Comparison of ENCODE assay signal across 13 cellular contexts in genomic region chr17:4942760-4943508, GRCh38. TPM values are rescaled to one million over a fixed set of nuclear protein-coding genes. Genes with fewer than 3 reads are reported as not detected.
DNase-seq lines count a peak whose midpoint lies in the region; ATAC-seq and TF ChIP-seq lines count a peak whose summit lies in the region.
"Had no signal": no experiment of that assay in that cellular context is flagged by ENCODE, and none has a peak within 500 bp of the region (broad histone marks: within the 10 kb centered on the region; RNA-seq: fewer than 3 reads in every experiment).

No MANE protein-coding gene starts in this region.

- in situ Hi-C loops in brain microvascular endothelial cell (cut with HindIII; ENCODE audit: low pct_ligation_motif_present, low sequenced_read_pairs) = no loop called here

- H3K4me3 ChIP-seq in CD4-positive, CD25-positive, alpha-beta regulatory T cell (ENCODE audit: low read depth, low read length) = peak overlapping the region; percentile 96
- no peak overlapping the region for H3K4me3 ChIP-seq in HL-60 (replicated peaks; ENCODE audit: insufficient read depth, low read length)
- H3K4me3 ChIP-seq in brain microvascular endothelial cell (ENCODE audit: low read depth, low read length) = no peak overlapping the region
- peak overlapping the region; percentile 99 for H3K4me3 ChIP-seq in neutrophil (ENCODE audit: low read depth in 1 of 2, low read length in 1 of 2)

- H3K36me3 ChIP-seq in CD4-positive, CD25-positive, alpha-beta regulatory T cell (ENCODE audit: control insufficient read depth, insufficient read depth, low read length) = peaks cover 40% of the 10 kb centered on the region
- H3K36me3 ChIP-seq in brain microvascular endothelial cell (replicated peaks) (peaks cover 59% of the 10 kb centered on the region), neutrophil (peaks cover 46% of the 10 kb centered on the region)

- H3K4me1 Mint-ChIP-seq in CD4-positive, CD25-positive, alpha-beta regulatory T cell = peaks cover 0 to 81% (median 57%) of the 10 kb centered on the region in 4 donors

- peaks cover 85% of the 10 kb centered on the region for H3K4me1 ChIP-seq in CD4-positive, CD25-positive, alpha-beta regulatory T cell (ENCODE audit: control insufficient read depth, insufficient read depth, low read length, poor library complexity, severe bottlenecking)
- H3K4me1 ChIP-seq in neutrophil (ENCODE audit: control insufficient read depth in 1 of 2, insufficient read depth in 1 of 2, low read depth in 1 of 2, low read length in 1 of 2) = peaks cover 82 to 93% of the 10 kb centered on the region in 2 experiments

- peaks cover 0 to 3% (median 0%) of the 10 kb centered on the region in 7 donors for H3K9me3 Mint-ChIP-seq in CD4-positive, CD25-positive, alpha-beta regulatory T cell

- no peak for TF ChIP-seq CTCF in HL-60 (IDR thresholded peaks at IDR 0.05; ENCODE audit: insufficient read depth, low read length)
- no peak for TF ChIP-seq CTCF in brain microvascular endothelial cell (IDR thresholded peaks at IDR 0.05; ENCODE audit: low read depth, low read length, missing control alignments)
- TF ChIP-seq CTCF in neutrophil (IDR thresholded peaks at IDR 0.05) = no peak

- H3K27ac Mint-ChIP-seq in CD4-positive, CD25-positive, alpha-beta regulatory T cell = peak overlapping the region; percentile 67 to 97 (median 90)

- intact Hi-C loops in head of caudate nucleus (cut with DNase I) = no loop called here

- H3K9me3 ChIP-seq in CD4-positive, CD25-positive, alpha-beta regulatory T cell (ENCODE audit: control insufficient read depth in 2 of 2, low read length in 2 of 2) = no peaks in the 10 kb centered on the region
- H3K9me3 ChIP-seq in neutrophil = no peaks in the 10 kb centered on the region

- H3K27ac ChIP-seq in CD4-positive, CD25-positive, alpha-beta regulatory T cell (ENCODE audit: insufficient read depth, low read length, poor library complexity, severe bottlenecking) = peak overlapping the region; percentile 97
- peak overlapping the region; percentile 98 for H3K27ac ChIP-seq in HL-60 (replicated peaks)
- H3K27ac ChIP-seq in brain microvascular endothelial cell = peak overlapping the region; percentile 87
- H3K27ac ChIP-seq in neutrophil = peak overlapping the region; percentile 96

- DNase-seq in CD4-positive, CD25-positive, alpha-beta regulatory T cell = no peak
- DNase-seq in HL-60 (ENCODE audit: low read depth in 1 of 2, low spot score in 1 of 2) (no peak), brain microvascular endothelial cell (no peak), superior temporal gyrus (ENCODE audit: extremely low spot score) (no peak), cortex of kidney (lab: John Stamatoyannopoulos, UW) (no peak), NCI-H446 (lab: John Stamatoyannopoulos, UW) (no peak), head of caudate nucleus (no peak)
- DNase-seq: activated effector memory CD4-positive, alpha-beta T cell treated with Interleukin-2 at 50 U/mL for 16 hours; DMS 273 treated with DMSO at 0.1 percent for 48 hours; stimulated activated CD4-positive, alpha-beta T cell treated with anti-CD3 and anti-CD28 coated beads, Interleukin-1b, Interleukin-23, amount 100 ng/mL, for 48 hours had no signal

- H3K36me3 Mint-ChIP-seq in CD4-positive, CD25-positive, alpha-beta regulatory T cell = peaks cover 39% of the 10 kb centered on the region

- ATAC-seq in CD4-positive, CD25-positive, alpha-beta regulatory T cell (ENCODE audit: low read depth in 2 of 2) = no peak

- no peaks in the 10 kb centered on the region for H3K27me3 Mint-ChIP-seq in CD4-positive, CD25-positive, alpha-beta regulatory T cell

- peak overlapping the region; percentile 95 to 99 (median 98) for H3K4me3 Mint-ChIP-seq in CD4-positive, CD25-positive, alpha-beta regulatory T cell

- no peaks in the 10 kb centered on the region for H3K27me3 ChIP-seq in CD4-positive, CD25-positive, alpha-beta regulatory T cell (ENCODE audit: control insufficient read depth, insufficient read depth, low read length)
- H3K27me3 ChIP-seq in HL-60 (ENCODE audit: insufficient read depth, poor library complexity, severe bottlenecking) = no peaks in the 10 kb centered on the region
- no peaks in the 10 kb centered on the region for H3K27me3 ChIP-seq in brain microvascular endothelial cell (replicated peaks)
- H3K27me3 ChIP-seq in neutrophil = no peaks in the 10 kb centered on the region

RNA-seq across cellular contexts. Expression of gene RNF167, which starts 2.9 kb away (rescaled TPM):
- 105 TPM for total RNA-seq in CD4-positive, CD25-positive, alpha-beta regulatory T cell
- polyA plus RNA-seq in CD4-positive, CD25-positive, alpha-beta regulatory T cell = 10 to 100 TPM; 31.5 to 58.2 (median 45.9) TPM

RNA-seq across cellular contexts. Expression of gene SLC25A11, which starts 3.1 kb away (rescaled TPM):
- 22.6 TPM for total RNA-seq in CD4-positive, CD25-positive, alpha-beta regulatory T cell
- polyA plus RNA-seq in CD4-positive, CD25-positive, alpha-beta regulatory T cell = 10 to 100 TPM; 69.3 to 78.4 (median 74.4) TPM

RNA-seq across cellular contexts. Expression of gene PFN1, which starts 5.4 kb away (rescaled TPM):
- total RNA-seq in CD4-positive, CD25-positive, alpha-beta regulatory T cell = 865 TPM
- polyA plus RNA-seq in CD4-positive, CD25-positive, alpha-beta regulatory T cell = 1,000 to 10,000 TPM; 2,018 to 2,804 (median 2,386) TPM

RNA-seq across cellular contexts. Expression of gene ENO3, which starts 8.0 kb away (rescaled TPM):
- total RNA-seq in CD4-positive, CD25-positive, alpha-beta regulatory T cell = 11.7 TPM
- polyA plus RNA-seq in CD4-positive, CD25-positive, alpha-beta regulatory T cell = 1 to 10 TPM in 1 of 4 donors, under 1 TPM in 3; 0.29 to 1.6 (median 0.41) TPM

RNA-seq across cellular contexts. Expression of gene GP1BA, which starts 10.9 kb away (rescaled TPM):
- total RNA-seq in CD4-positive, CD25-positive, alpha-beta regulatory T cell = 1.9 TPM
- polyA plus RNA-seq in CD4-positive, CD25-positive, alpha-beta regulatory T cell = under 1 TPM in 2 of 4 donors, not detected in 2; 0.07 to 0.22 TPM
- total RNA-seq: myocyte, ureter had no signal

Comparison
In these comparisons a context has a peak if more than half of its experiments do, and no peak if none do; other contexts are left out.
1. H3K4me3 ChIP-seq: peak in CD4-positive, CD25-positive, alpha-beta regulatory T cell (single experiment) and neutrophil (2 of 2); none in HL-60 (single experiment) and brain microvascular endothelial cell (single experiment).
2. Peak in every context shown above with its lines, with median percentiles within 50 percentile points of each other: H3K27ac ChIP-seq.